ENCODE assay signal across 8 cellular contexts in the genomic region with DNA sequence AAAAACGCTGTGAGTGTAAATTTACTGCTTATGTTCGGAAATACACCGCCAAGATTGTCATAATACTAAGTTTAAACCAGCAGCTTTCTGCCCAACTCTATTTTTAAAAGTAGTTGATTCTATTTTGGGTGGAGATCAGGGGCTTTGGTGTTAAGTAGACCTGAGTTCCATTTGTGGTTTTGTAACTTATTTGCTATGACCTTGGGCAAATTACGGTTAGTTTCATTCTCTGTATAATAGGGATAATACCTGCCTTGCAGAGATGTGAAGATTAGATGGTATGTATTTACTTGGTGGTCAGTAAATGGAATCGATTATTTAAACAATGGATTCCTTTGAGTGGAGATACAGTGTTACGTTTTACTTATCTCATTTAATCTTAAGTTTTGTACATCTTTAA. TPM values are rescaled to one million over a fixed set of nuclear protein-coding genes. Genes with fewer than 3 reads are reported as not detected.
DNase-seq lines count a peak whose midpoint lies in the region; ATAC-seq and TF ChIP-seq lines count a peak whose summit lies in the region.

No MANE protein-coding gene starts in this region.

- H3K27ac ChIP-seq in CD4-positive, alpha-beta T cell (ENCODE audit: low read depth, low read length), result peak overlapping the region; percentile 11
- H3K27ac ChIP-seq in MM.1S (ENCODE audit: low read length) (peak overlapping the region; percentile 83), dorsolateral prefrontal cortex (peak overlapping the region in 20 of 59 donors; percentile 94 to 100 (median 98))

- intact Hi-C loops in CD4-positive, alpha-beta T cell (cut with DNase I, micrococcal nuclease), result loop anchor here (2.0 to 10.0 kb wide), 2 partner anchors 14 to 1840 kb away; no protein-coding TSS in a partner anchor
- intact Hi-C loops in dorsolateral prefrontal cortex (cut with DNase I), result loop anchor here (5.0 to 10.0 kb wide), 3 partner anchors 53 to 1592 kb away; a partner anchor contains a TSS

- H3K27ac Mint-ChIP-seq in CD4-positive, alpha-beta T cell, result peak overlapping the region; percentile 91
- H3K27ac Mint-ChIP-seq in neural crest cell (ENCODE audit: unreplicated experiment), result peak overlapping the region; percentile 97

- no peaks in the 10 kb centered on the region for H3K9me3 Mint-ChIP-seq in CD4-positive, alpha-beta T cell
- H3K9me3 Mint-ChIP-seq in neural crest cell, result no peaks in the 10 kb centered on the region

- no peak for DNase-seq in CD4-positive, alpha-beta T cell
- DNase-seq in MM.1S (peak; percentile 68), dorsolateral prefrontal cortex (no peak), neural crest cell (ENCODE audit: low read depth, low spot score) (no peak), D341Med (ENCODE audit: low spot score) (no peak), AG08396 (ENCODE audit: low spot score) (no peak)

- CTCF ChIA-PET in CD4-positive, alpha-beta T cell (lab: Charles Lee), result interaction anchor here (2.8 kb wide), 1 partner anchor 56 kb away, joined by 8 read pairs; no protein-coding TSS in a partner anchor

- peak overlapping the region; percentile 97 for H3K4me3 Mint-ChIP-seq in CD4-positive, alpha-beta T cell
- H3K4me3 Mint-ChIP-seq in neural crest cell, result peak overlapping the region; percentile 98

- H3K79me2 ChIP-seq in MM.1S (ENCODE audit: low read length), result peaks cover 66% of the 10 kb centered on the region

- no peaks in the 10 kb centered on the region for H3K36me3 ChIP-seq in MM.1S (replicated peaks; ENCODE audit: insufficient read depth, low read length)

- H3K9me2 ChIP-seq in MM.1S (replicated peaks; ENCODE audit: insufficient read depth, low read length), result no peaks in the 10 kb centered on the region

- H2AFZ ChIP-seq in MM.1S (ENCODE audit: low read length), result no peak overlapping the region

- no peak for TF ChIP-seq CTCF in CD4-positive, alpha-beta T cell (IDR thresholded peaks at IDR 0.05)
- TF ChIP-seq CTCF in MM.1S (IDR thresholded peaks at IDR 0.05; ENCODE audit: low read length), result no peak
- no peak for TF ChIP-seq CTCF in dorsolateral prefrontal cortex (IDR thresholded peaks at IDR 0.05 in 54 of 56, conservative IDR thresholded peaks at IDR 0.05 in 2 of 56; ENCODE audit: low read depth in 1 of 56, partially characterized antibody in 56 of 56)
- no peak for TF ChIP-seq CTCF in neural crest cell (conservative IDR thresholded peaks at IDR 0.05)

- POLR2A ChIA-PET in CD4-positive, alpha-beta T cell (lab: Charles Lee), result interaction anchor here (0.7 to 1.6 kb wide), 3 partner anchors 10 to 57 kb away, joined by 3 to 4 read pairs (median 3); no protein-coding TSS in a partner anchor

- H3K27me3 ChIP-seq in CD4-positive, alpha-beta T cell (ENCODE audit: control insufficient read depth, insufficient read depth, low read length), result no peaks in the 10 kb centered on the region
- H3K27me3 ChIP-seq in MM.1S (replicated peaks; ENCODE audit: insufficient read depth, low read length) (no peaks in the 10 kb centered on the region), dorsolateral prefrontal cortex (no peaks in the 10 kb centered on the region)

- H3K9ac ChIP-seq in MM.1S (ENCODE audit: low read length), result peak overlapping the region; percentile 98

- H4K20me1 ChIP-seq in MM.1S (ENCODE audit: insufficient read depth, low read length), result peaks cover 47% of the 10 kb centered on the region

- peaks cover 16% of the 10 kb centered on the region for H3K4me1 ChIP-seq in MM.1S (ENCODE audit: low read length)

- peak overlapping the region; percentile 93 for H3K4me3 ChIP-seq in MM.1S (ENCODE audit: low read length)
- peak overlapping the region; percentile 69 to 99 (median 93) for H3K4me3 ChIP-seq in dorsolateral prefrontal cortex

- peaks cover 56% of the 10 kb centered on the region for H3K4me1 Mint-ChIP-seq in CD4-positive, alpha-beta T cell (ENCODE audit: low read depth)
- peaks cover 41% of the 10 kb centered on the region for H3K4me1 Mint-ChIP-seq in neural crest cell

- ATAC-seq in CD4-positive, alpha-beta T cell (ENCODE audit: poor library complexity), result no peak
- no peak for ATAC-seq in HG02840 (IDR thresholded peaks at IDR 0.05; ENCODE audit: low FRiP score, unreplicated experiment)
- no peak for ATAC-seq in GM21390 (IDR thresholded peaks at IDR 0.05; ENCODE audit: unreplicated experiment)

- peak overlapping the region; percentile 94 for H3K4me2 ChIP-seq in MM.1S (ENCODE audit: low read depth, low read length)

- no peaks in the 10 kb centered on the region for H3K9me3 ChIP-seq in CD4-positive, alpha-beta T cell (ENCODE audit: control insufficient read depth, low read length)
- H3K9me3 ChIP-seq in MM.1S (replicated peaks; ENCODE audit: insufficient read depth, low read length), result no peaks in the 10 kb centered on the region

- H3K27me3 Mint-ChIP-seq in CD4-positive, alpha-beta T cell, result no peaks in the 10 kb centered on the region
- no peaks in the 10 kb centered on the region for H3K27me3 Mint-ChIP-seq in neural crest cell (ENCODE audit: low read depth)

- peaks cover 18% of the 10 kb centered on the region for H3K36me3 Mint-ChIP-seq in CD4-positive, alpha-beta T cell (ENCODE audit: low read depth)
- H3K36me3 Mint-ChIP-seq in neural crest cell (ENCODE audit: low read depth), result peaks cover 2% of the 10 kb centered on the region

- peaks cover 16% of the 10 kb centered on the region for H3F3A ChIP-seq in MM.1S (ENCODE audit: insufficient read depth, low read length)

RNA-seq across cellular contexts. Expression of a gene that starts 1.6 kb away (rescaled TPM):
- total RNA-seq in CD4-positive, alpha-beta T cell, result 10 to 100 TPM; 63.8 to 68.1 TPM
- total RNA-seq in dorsolateral prefrontal cortex, result 100 to 1,000 TPM in 30 of 120 experiments, 10 to 100 TPM in 90; 67.9 to 114 (median 93.7) TPM
- total RNA-seq in neural crest cell, result 141 and 151 TPM in 2 replicates
